ENCODE assay signal across 15 cellular contexts in genomic region chr19:15015946-15016542, GRCh38. TPM values are rescaled to one million over a fixed set of nuclear protein-coding genes. Genes with fewer than 3 reads are reported as not detected.
DNase-seq lines count a peak whose midpoint lies in the region; ATAC-seq, FAIRE-seq and TF ChIP-seq lines count a peak whose summit lies in the region.
"Had no signal": no experiment of that assay in that cellular context is flagged by ENCODE, and none has a peak within 500 bp of the region (broad histone marks: within the 10 kb centered on the region; RNA-seq: fewer than 3 reads in every experiment).

No MANE protein-coding gene starts in this region.

- H3K9me3 ChIP-seq in PC-3 (ENCODE audit: low read length) (no peaks in the 10 kb centered on the region), endothelial cell of umbilical vein (replicated peaks; ENCODE audit: control insufficient read depth, insufficient read depth, low read length) (no peaks in the 10 kb centered on the region)

- H2AFZ ChIP-seq in PC-3 (ENCODE audit: low read length) (no peak overlapping the region), endothelial cell of umbilical vein (ENCODE audit: low read depth, low read length) (no peak overlapping the region)

- FAIRE-seq in endothelial cell of umbilical vein (lab: Jason Lieb, UNC): no peak
- FAIRE-seq in urothelium cell line (lab: Jason Lieb, UNC): no peak
- FAIRE-seq: GM18507 had no signal

- intact Hi-C loops in PC-3 (cut with micrococcal nuclease): no loop called here
- intact Hi-C loops in endothelial cell of umbilical vein (cut with micrococcal nuclease): no loop called here
- intact Hi-C loops in posterior cingulate gyrus (cut with DNase I): no loop called here

- no peaks in the 10 kb centered on the region for H3F3A ChIP-seq in PC-3 (ENCODE audit: low read length, unreplicated experiment)

- no peak overlapping the region for H3K4me2 ChIP-seq in PC-3 (ENCODE audit: low read length)
- H3K4me2 ChIP-seq in endothelial cell of umbilical vein (ENCODE audit: insufficient read depth, low read length): no peak overlapping the region
- H3K4me2 ChIP-seq: KMS-11 had no signal

- ATAC-seq in PC-3 (no peak), GM19023 (IDR thresholded peaks at IDR 0.05; ENCODE audit: unreplicated experiment) (no peak)
- ATAC-seq: natural killer cell had no signal

- H3K4me1 ChIP-seq in PC-3 (ENCODE audit: insufficient read depth, low read length) (no peaks in the 10 kb centered on the region), endothelial cell of umbilical vein (ENCODE audit: control insufficient read depth, extremely low read depth, insufficient read depth, low read length) (no peaks in the 10 kb centered on the region)

- H3K36me3 ChIP-seq in PC-3 (ENCODE audit: low read depth, low read length) (no peaks in the 10 kb centered on the region), endothelial cell of umbilical vein (ENCODE audit: control insufficient read depth in 2 of 2, extremely low read depth in 1 of 2, insufficient read depth in 2 of 2, low read length in 2 of 2) (no peaks in the 10 kb centered on the region)

- dilution Hi-C loops in endothelial cell of umbilical vein (cut with MboI; ENCODE audit: extremely low pct_ligation_motif_present, low sequenced_read_pairs): no loop called here

- no peaks in the 10 kb centered on the region for H3K9me1 ChIP-seq in endothelial cell of umbilical vein (replicated peaks; ENCODE audit: control insufficient read depth, extremely low read depth, insufficient read depth, low read length)

- H3K9ac ChIP-seq in PC-3 (ENCODE audit: low read length) (no peak overlapping the region), endothelial cell of umbilical vein (replicated peaks; ENCODE audit: extremely low read depth, insufficient read depth, low read length) (no peak overlapping the region)
- H3K9ac ChIP-seq: KMS-11 had no signal

- H3K79me2 ChIP-seq in PC-3 (ENCODE audit: low read length) (no peaks in the 10 kb centered on the region), endothelial cell of umbilical vein (ENCODE audit: control insufficient read depth, insufficient read depth, low read length) (no peaks in the 10 kb centered on the region)

- DNase-seq in stimulated activated CD4-positive, alpha-beta T cell treated with anti-CD3 and anti-CD28 coated beads, Interleukin-4, amount 100 ng/mL, for 1 hour: peak; percentile 7
- no peak for DNase-seq in stimulated activated CD4-positive, alpha-beta T cell treated with anti-CD3 and anti-CD28 coated beads, Interleukin-2, amount 100 ng/mL, for 24 hours
- DNase-seq in PC-3 (peak; percentile 42), endothelial cell of umbilical vein (ENCODE audit: low read depth, low spot score) (peak; percentile 6), urothelium cell line (ENCODE audit: low spot score) (peak; percentile 27), posterior cingulate gyrus (no peak), DMS114 treated with DMSO at 0.1 percent for 48 hours (lab: John Stamatoyannopoulos, UW; ENCODE audit: unreplicated experiment) (no peak)
- DNase-seq: hypothalamus, natural killer cell, NCI-H748 treated with DMSO at 0.1 percent for 48 hours had no signal

- TF ChIP-seq CTCF in PC-3 (conservative IDR thresholded peaks at IDR 0.05; ENCODE audit: low read depth, low read length): no peak
- TF ChIP-seq CTCF in endothelial cell of umbilical vein (IDR thresholded peaks at IDR 0.05; ENCODE audit: extremely low read depth in 1 of 2, insufficient read depth in 1 of 2, low read depth in 1 of 2, low read length in 2 of 2): no peak

- BruUV-seq in PC-3 (replicated peaks; lab: Mats Ljungman, UMichigan) (no TSS peak), endothelial cell of umbilical vein (replicated peaks; lab: Mats Ljungman, UMichigan) (no TSS peak)

- H3K27me3 ChIP-seq in PC-3 (ENCODE audit: low read length) (no peaks in the 10 kb centered on the region), endothelial cell of umbilical vein (ENCODE audit: control insufficient read depth in 2 of 2, insufficient read depth in 2 of 2, low read length in 2 of 2) (no peaks in the 10 kb centered on the region)

- H3K9me2 ChIP-seq in PC-3 (replicated peaks; ENCODE audit: low read length): no peaks in the 10 kb centered on the region

- CTCF ChIA-PET in PC-3 (lab: Charles Lee) (interaction anchor here (0.6 kb wide), 2 partner anchors 10 to 33 kb away, joined by 7 read pairs; no protein-coding TSS in a partner anchor), endothelial cell of umbilical vein (lab: Charles Lee) (no interaction called here)

- no peak overlapping the region for H3K4me3 ChIP-seq in PC-3 (ENCODE audit: low read length)
- no peak overlapping the region for H3K4me3 ChIP-seq in endothelial cell of umbilical vein (replicated peaks in 1 of 3; ENCODE audit: insufficient read depth in 1 of 3, low read depth in 1 of 3, low read length in 3 of 3)

- H3K27ac ChIP-seq in PC-3 (ENCODE audit: low read length) (no peak overlapping the region), endothelial cell of umbilical vein (ENCODE audit: insufficient read depth, low read depth, low read length) (no peak overlapping the region)
- H3K27ac ChIP-seq: KMS-11 had no signal

- POLR2A ChIA-PET in PC-3 (lab: Charles Lee; ENCODE audit: unreplicated experiment) (no interaction called here), endothelial cell of umbilical vein (lab: Charles Lee) (no interaction called here)

- H4K20me1 ChIP-seq in PC-3 (ENCODE audit: low read length) (no peaks in the 10 kb centered on the region), endothelial cell of umbilical vein (replicated peaks; ENCODE audit: control insufficient read depth, extremely low read depth, insufficient read depth, low read length) (no peaks in the 10 kb centered on the region)

- TF ChIP-seq POLR2A in endothelial cell of umbilical vein (IDR thresholded peaks at IDR 0.05; ENCODE audit: low read depth, low read length): no peak

TF ChIP-seq in endothelial cell of umbilical vein, 7 proteins besides CTCF, POLR2A, EP300 and RAD21:
- no peak for TF ChIP-seq MYC (IDR thresholded peaks at IDR 0.05; ENCODE audit: low read depth, low read length)
- no peak for TF ChIP-seq GATA2 (IDR thresholded peaks at IDR 0.05; ENCODE audit: insufficient read depth, insufficient read length, low read depth, low read length)
- no peak for TF ChIP-seq POLR2AphosphoS5 (IDR thresholded peaks at IDR 0.05; ENCODE audit: insufficient read depth, low read depth, low read length)
- TF ChIP-seq MAX (IDR thresholded peaks at IDR 0.05; ENCODE audit: insufficient read depth, insufficient read length): no peak
- TF ChIP-seq FOS (IDR thresholded peaks at IDR 0.05; ENCODE audit: borderline replicate concordance, insufficient read depth, low read length): no peak
- TF ChIP-seq EZH2 (IDR thresholded peaks at IDR 0.05; ENCODE audit: borderline replicate concordance, low read depth, low read length, severe bottlenecking): no peak
- TF ChIP-seq JUN (IDR thresholded peaks at IDR 0.05; ENCODE audit: borderline replicate concordance, insufficient read depth, insufficient read length, low read depth): no peak

RNA-seq across cellular contexts. Expression of gene CASP14, which starts 33.2 kb away (rescaled TPM):
- total RNA-seq in PC-3 (2014; rRNA removed): 5.0 and 8.9 TPM in 2 replicates
- not detected in 2 replicates for total RNA-seq in endothelial cell of umbilical vein
- polyA plus RNA-seq in endothelial cell of umbilical vein: not detected in 2 replicates
- not detected in 2 replicates for polyA plus RNA-seq in endothelial cell of umbilical vein (2011; cell fraction: cytosol; rRNA removed)
- polyA plus RNA-seq in endothelial cell of umbilical vein (2011; cell fraction: nucleus; rRNA removed): not detected in 2 replicates
- polyA plus RNA-seq in endothelial cell of umbilical vein (2012): not detected in 2 replicates
- polyA minus RNA-seq in endothelial cell of umbilical vein: not detected in 2 replicates
- not detected for polyA minus RNA-seq in endothelial cell of umbilical vein (2011; cell fraction: cytosol; rRNA and poly(A)+ RNA removed)
- not detected in 2 replicates for polyA minus RNA-seq in endothelial cell of umbilical vein (2011; cell fraction: nucleus; rRNA and poly(A)+ RNA removed)
- total RNA-seq: natural killer cell, subcutaneous adipose tissue had no signal
- polyA plus RNA-seq: BJ had no signal

RNA-seq across cellular contexts. Expression of gene SLC1A6, which starts 36.4 kb away (rescaled TPM):
- total RNA-seq in PC-3 (2014; rRNA removed) (4.4 and 9.6 TPM in 2 replicates), endothelial cell of umbilical vein (not detected in 2 replicates)
- not detected in 2 replicates for polyA plus RNA-seq in endothelial cell of umbilical vein
- polyA plus RNA-seq in endothelial cell of umbilical vein (2011; cell fraction: cytosol; rRNA removed): not detected in 2 replicates
- polyA plus RNA-seq in endothelial cell of umbilical vein (2011; cell fraction: nucleus; rRNA removed): not detected in 2 replicates
- polyA plus RNA-seq in endothelial cell of umbilical vein (2012): not detected in 2 replicates
- not detected in 2 replicates for polyA minus RNA-seq in endothelial cell of umbilical vein
- not detected for polyA minus RNA-seq in endothelial cell of umbilical vein (2011; cell fraction: cytosol; rRNA and poly(A)+ RNA removed)
- not detected in 2 replicates for polyA minus RNA-seq in endothelial cell of umbilical vein (2011; cell fraction: nucleus; rRNA and poly(A)+ RNA removed)
- total RNA-seq: natural killer cell, subcutaneous adipose tissue had no signal
- polyA plus RNA-seq: BJ had no signal

Comparison
In these comparisons a context has a peak if more than half of its experiments do, and no peak if none do; other contexts are left out.
1. DNase-seq: peak in stimulated activated CD4-positive, alpha-beta T cell treated with anti-CD3 and anti-CD28 coated beads, Interleukin-4, amount 100 ng/mL, for 1 hour (single experiment), PC-3 (single experiment), endothelial cell of umbilical vein (single experiment) and urothelium cell line (single experiment); none in stimulated activated CD4-positive, alpha-beta T cell treated with anti-CD3 and anti-CD28 coated beads, Interleukin-2, amount 100 ng/mL, for 24 hours (0 of 2), posterior cingulate gyrus (0 of 10) and DMS114 treated with DMSO at 0.1 percent for 48 hours (single experiment).